ENCODE assay signal across 21 cellular contexts in the genomic region with DNA sequence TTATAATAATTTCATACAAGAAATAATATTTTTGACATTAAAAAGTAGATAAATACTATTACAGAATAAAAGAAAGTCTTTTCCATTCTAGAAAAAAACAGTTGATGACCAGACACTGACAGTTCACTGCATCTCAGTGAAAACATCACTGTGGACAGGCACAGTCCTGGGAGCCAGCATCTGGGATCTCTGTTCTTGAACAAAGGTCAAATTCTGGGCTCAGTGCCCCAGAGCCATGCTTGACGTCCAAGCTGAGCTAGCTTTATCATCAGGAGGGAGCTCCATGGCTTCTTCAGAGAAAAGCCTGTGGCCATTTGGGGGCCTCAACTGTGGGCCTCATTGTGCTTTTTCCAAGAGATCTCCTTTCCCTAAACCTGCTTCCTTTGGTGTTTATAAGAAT.
"Had no signal": no experiment of that assay in that cellular context is flagged by ENCODE, and none has a peak within 500 bp of the region (broad histone marks: within the 10 kb centered on the region; RNA-seq: fewer than 3 reads in every experiment).

No MANE protein-coding gene starts in this region.

- H3K9me3 ChIP-seq: gastrocnemius medialis, lower lobe of right lung, sigmoid colon, testis, tibial artery had no signal

- H3K4me3 ChIP-seq: dorsolateral prefrontal cortex, gastrocnemius medialis, lower lobe of right lung, sigmoid colon, testis, tibial artery had no signal

- H3K4me1 ChIP-seq: gastrocnemius medialis, lower lobe of right lung, sigmoid colon, testis, tibial artery had no signal

- H3K36me3 ChIP-seq: gastrocnemius medialis, lower lobe of right lung, sigmoid colon, tibial artery had no signal

- H3K4me3 Mint-ChIP-seq: naive thymus-derived CD8-positive, alpha-beta T cell; nephron progenitor cell; stimulated activated memory B cell treated with anti-CD40 and anti-IgM and Interleukin-4, amounts not matched to agents 10 μg/mL and 1 μg/mL and 100 μg/mL, for 72 hours; type B pancreatic cell had no signal

- H3K27ac Mint-ChIP-seq: naive thymus-derived CD8-positive, alpha-beta T cell; nephron progenitor cell; stimulated activated memory B cell treated with anti-CD40 and anti-IgM and Interleukin-4, amounts not matched to agents 10 μg/mL and 1 μg/mL and 100 μg/mL, for 72 hours; type B pancreatic cell had no signal

- H3K36me3 Mint-ChIP-seq: type B pancreatic cell had no signal

- H3K27ac ChIP-seq: dorsolateral prefrontal cortex, gastrocnemius medialis, lower lobe of right lung, sigmoid colon, testis, tibial artery had no signal

- H3K27me3 ChIP-seq: dorsolateral prefrontal cortex, gastrocnemius medialis, sigmoid colon, testis, tibial artery had no signal

- ATAC-seq: lower lobe of right lung; naive thymus-derived CD8-positive, alpha-beta T cell; stimulated activated memory B cell treated with anti-CD40 and anti-IgM and Interleukin-4, amounts not matched to agents 10 μg/mL and 1 μg/mL and 100 μg/mL, for 72 hours; stimulated activated naive CD8-positive, alpha-beta T cell treated with anti-CD3 and anti-CD28 coated beads, Interleukin-15, Interleukin-2, amounts not matched to agents 100 U/mL and 50 U/mL, for 24 hours had no signal

- H3K4me1 Mint-ChIP-seq: naive thymus-derived CD8-positive, alpha-beta T cell; nephron progenitor cell; stimulated activated memory B cell treated with anti-CD40 and anti-IgM and Interleukin-4, amounts not matched to agents 10 μg/mL and 1 μg/mL and 100 μg/mL, for 72 hours had no signal

- DNase-seq: caudate nucleus; dorsolateral prefrontal cortex; effector CD4-positive, alpha-beta T cell; foreskin fibroblast; head of caudate nucleus; hippocampal formation; kidney glomerular epithelial cell; lower lobe of right lung; naive thymus-derived CD8-positive, alpha-beta T cell; nephron progenitor cell; nucleus accumbens; posterior cingulate gyrus; sigmoid colon; stimulated activated CD4-positive, alpha-beta T cell treated with anti-CD3 and anti-CD28 coated beads, Interleukin-4, amount 100 ng/mL, for 4 hours; stimulated activated naive CD8-positive, alpha-beta T cell treated with anti-CD3 and anti-CD28 coated beads, Interleukin-15, Interleukin-2, amounts not matched to agents 100 U/mL and 50 U/mL, for 24 hours; substantia nigra; testis; tibial artery had no signal
